In the genomic region with DNA sequence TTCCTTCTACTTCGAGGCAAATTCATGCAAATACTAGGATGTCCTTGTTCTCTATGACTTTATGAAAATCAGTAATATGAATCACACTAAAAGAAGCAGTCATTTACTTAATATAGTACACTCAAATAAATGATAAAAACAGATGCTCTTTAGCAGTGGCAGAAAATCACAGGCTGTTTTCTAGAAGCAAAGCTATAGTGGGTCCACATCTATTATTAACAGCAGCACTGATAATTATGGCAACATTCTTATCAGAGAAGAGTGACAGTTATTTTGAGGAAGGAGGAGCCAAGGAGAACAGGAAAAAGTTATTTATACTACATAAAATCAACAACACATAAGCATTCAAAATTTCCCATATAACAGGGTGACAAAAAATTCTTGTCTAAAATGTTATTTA, we compare ENCODE assay signal across 25 cellular contexts. TPM values are rescaled to one million over a fixed set of nuclear protein-coding genes. Genes with fewer than 3 reads are reported as not detected.
DNase-seq lines count a peak whose midpoint lies in the region; ATAC-seq, FAIRE-seq and TF ChIP-seq lines count a peak whose summit lies in the region.
"Had no signal": no experiment of that assay in that cellular context is flagged by ENCODE, and none has a peak within 500 bp of the region (broad histone marks: within the 10 kb centered on the region; RNA-seq: fewer than 3 reads in every experiment).

No MANE protein-coding gene starts in this region.

- H4K20me1 ChIP-seq in keratinocyte (ENCODE audit: control insufficient read depth, extremely low read depth, insufficient read depth, low read length) = peaks cover 10% of the 10 kb centered on the region

- no peak overlapping the region for H3K4me3 Mint-ChIP-seq in chondrocyte (ENCODE audit: unreplicated experiment)

- TF ChIP-seq POLR2A in gastrocnemius medialis (IDR thresholded peaks at IDR 0.05) = no peak

- H3K9me3 ChIP-seq in keratinocyte (ENCODE audit: control insufficient read depth, low read depth, low read length) (no peaks in the 10 kb centered on the region), gastrocnemius medialis (no peaks in the 10 kb centered on the region)
- H3K9me3 ChIP-seq: body of pancreas, upper lobe of left lung had no signal

- dilution Hi-C loops in keratinocyte (cut with MboI; ENCODE audit: extremely low pct_ligation_motif_present, low sequenced_read_pairs) = no loop called here

- intact Hi-C loops in Right ventricle myocardium inferior (cut with DNase I) = no loop called here
- intact Hi-C loops in cardiac septum (cut with DNase I) = no loop called here
- intact Hi-C loops in gastrocnemius medialis (cut with DNase I; ENCODE audit: low total_unique reads) = no loop called here

- H3K9me3 Mint-ChIP-seq in chondrocyte (ENCODE audit: low read depth) = no peaks in the 10 kb centered on the region

- in situ Hi-C loops in gastrocnemius medialis (cut with MboI; ENCODE audit: low sequenced_read_pairs in 4 of 4) = no loop called here

- FAIRE-seq in keratinocyte (lab: Jason Lieb, UNC) (peak; percentile 23), urothelium cell line (lab: Jason Lieb, UNC) (no peak)
- FAIRE-seq: small intestine had no signal

- no peak overlapping the region for H3K27ac ChIP-seq in keratinocyte (ENCODE audit: control insufficient read depth, insufficient read depth, low read length)
- no peak overlapping the region for H3K27ac ChIP-seq in gastrocnemius medialis
- H3K27ac ChIP-seq: body of pancreas, C4-2B, foreskin keratinocyte, WERI-Rb-1 had no signal

- ATAC-seq in Right ventricle myocardium inferior (peak; percentile 68), gastrocnemius medialis (no peak)
- ATAC-seq: body of pancreas, foreskin keratinocyte had no signal

- H3K79me2 ChIP-seq in keratinocyte (ENCODE audit: control insufficient read depth, insufficient read depth, low read length) = peaks cover 62% of the 10 kb centered on the region

- TF ChIP-seq CTCF in chondrocyte (IDR thresholded peaks at IDR 0.05) (no peak), keratinocyte (optimal IDR thresholded peaks at IDR 0.05 in 1 of 3, IDR thresholded peaks at IDR 0.05 in 1 of 3, conservative IDR thresholded peaks at IDR 0.05 in 1 of 3; ENCODE audit: extremely low read depth in 1 of 3, insufficient read depth in 2 of 3, low read length in 3 of 3) (no peak), gastrocnemius medialis (IDR thresholded peaks at IDR 0.05 in 4 of 5, conservative IDR thresholded peaks at IDR 0.05 in 1 of 5) (no peak)

- peaks cover 27% of the 10 kb centered on the region for H3K36me3 Mint-ChIP-seq in chondrocyte (ENCODE audit: low read depth)

- no peaks in the 10 kb centered on the region for H3K27me3 Mint-ChIP-seq in chondrocyte (ENCODE audit: low read depth)

- no peaks in the 10 kb centered on the region for H3K27me3 ChIP-seq in keratinocyte (ENCODE audit: control insufficient read depth, extremely low read depth, insufficient read depth, low read length)
- H3K27me3 ChIP-seq in gastrocnemius medialis = no peaks in the 10 kb centered on the region
- H3K27me3 ChIP-seq: body of pancreas, foreskin keratinocyte, upper lobe of left lung had no signal

- H2AFZ ChIP-seq in keratinocyte (ENCODE audit: control insufficient read depth, low read length) = no peak overlapping the region

- H3K4me3 ChIP-seq in keratinocyte (ENCODE audit: control insufficient read depth in 2 of 3, extremely low read depth in 1 of 3, insufficient read depth in 2 of 3, low read depth in 1 of 3, low read length in 3 of 3) = no peak overlapping the region
- no peak overlapping the region for H3K4me3 ChIP-seq in gastrocnemius medialis
- H3K4me3 ChIP-seq: body of pancreas, upper lobe of left lung had no signal

- H3K36me3 ChIP-seq in keratinocyte (ENCODE audit: control insufficient read depth in 2 of 2, extremely low read depth in 1 of 2, insufficient read depth in 2 of 2, low read length in 2 of 2) (peaks cover 14 to 25% of the 10 kb centered on the region in 2 experiments), gastrocnemius medialis (peaks cover 0 to 48% of the 10 kb centered on the region in 2 donors)

- no peak for DNase-seq in Right ventricle myocardium inferior (ENCODE audit: missing footprints)
- DNase-seq in cardiac septum (ENCODE audit: low spot score) = no peak
- no peak for DNase-seq in chondrocyte (ENCODE audit: low spot score)
- no peak for DNase-seq in keratinocyte (ENCODE audit: low read depth, low spot score)
- DNase-seq in NCI-H1694 treated with DMSO at 0.1 percent for 48 hours (lab: John Stamatoyannopoulos, UW) = no peak
- no peak for DNase-seq in glomerular visceral epithelial cell (ENCODE audit: extremely low spot score)
- no peak for DNase-seq in urothelium cell line (ENCODE audit: low spot score)
- no peak for DNase-seq in gastrocnemius medialis
- DNase-seq: ACHN; activated CD8-positive, alpha-beta memory T cell treated with anti-CD3 and anti-CD28 coated beads, Interleukin-2, amount 50 U/mL, for 4 hours; activated effector memory CD4-positive, alpha-beta T cell treated with Interleukin-2 at 50 U/mL for 16 hours; body of pancreas; effector CD4-positive, alpha-beta T cell; foreskin keratinocyte; HCEC 1CT; Kasumi-1; MV-4-11; NCI-H187; nucleus accumbens; stimulated activated CD4-positive, alpha-beta T cell treated with anti-CD3 and anti-CD28 coated beads, Interleukin-2, amount 100 ng/mL, for 24 hours; substantia nigra; upper lobe of left lung; WERI-Rb-1 had no signal

- H3K9me1 ChIP-seq in keratinocyte (ENCODE audit: control insufficient read depth, extremely low read depth, insufficient read depth, low read length) = no peaks in the 10 kb centered on the region

- H3K4me1 ChIP-seq in keratinocyte (ENCODE audit: control insufficient read depth, extremely low read depth, insufficient read depth, low read length) (no peaks in the 10 kb centered on the region), gastrocnemius medialis (peaks cover 29 to 45% of the 10 kb centered on the region in 2 donors)
- H3K4me1 ChIP-seq: foreskin keratinocyte had no signal

- peaks cover 46% of the 10 kb centered on the region for H3K4me1 Mint-ChIP-seq in chondrocyte (ENCODE audit: low read depth)

- H3K4me2 ChIP-seq in keratinocyte (ENCODE audit: control insufficient read depth, extremely low read depth, insufficient read depth, low read depth, low read length) = no peak overlapping the region

- H3K9ac ChIP-seq in keratinocyte (ENCODE audit: control insufficient read depth, extremely low read depth, insufficient read depth, low read length) = no peak overlapping the region

- peak overlapping the region; percentile 1 for H3K27ac Mint-ChIP-seq in chondrocyte (ENCODE audit: unreplicated experiment)

RNA-seq across cellular contexts. Expression of a gene that starts 16.5 kb away (rescaled TPM):
- total RNA-seq in Right ventricle myocardium inferior (138 TPM), cardiac septum (181 TPM), chondrocyte (134 to 147 TPM (median 146 TPM) in 3 replicates), gastrocnemius medialis (100 to 1,000 TPM; 123 to 151 (median 142) TPM)
- polyA plus RNA-seq in keratinocyte = 50.5 to 82.1 TPM (median 61.9 TPM) in 3 replicates
- 530 TPM for polyA plus RNA-seq in keratinocyte (2011; ENCODE audit: low read depth)
- polyA plus RNA-seq in keratinocyte (2011; cell fraction: cytosol; rRNA removed) = 53.0 and 78.8 TPM in 2 replicates
- 49.7 and 76.4 TPM in 2 replicates for polyA plus RNA-seq in keratinocyte (2011; cell fraction: nucleus; rRNA removed)
- 78.7 and 85.6 TPM in 2 replicates for polyA plus RNA-seq in keratinocyte (2012; ENCODE audit: low replicate concordance)
- 14.3 to 90.5 TPM (median 37.5 TPM) in 3 replicates for polyA minus RNA-seq in keratinocyte
- polyA minus RNA-seq in keratinocyte (2011; cell fraction: cytosol; rRNA and poly(A)+ RNA removed) = 72.5 TPM
- polyA minus RNA-seq in keratinocyte (2011; cell fraction: nucleus; rRNA and poly(A)+ RNA removed) = 44.1 and 97.3 TPM in 2 replicates
